ENCODE assay signal across 27 cellular contexts in genomic region chr5:103060414-103060954, GRCh38.
"Had no signal": no experiment of that assay in that cellular context is flagged by ENCODE, and none has a peak within 500 bp of the region (broad histone marks: within the 10 kb centered on the region; RNA-seq: fewer than 3 reads in every experiment).

No MANE protein-coding gene starts in this region.

- H3K4me1 Mint-ChIP-seq: activated B cell treated with CpG ODN at 0.5 μM for 24 hours; activated naive CD8-positive, alpha-beta T cell treated with anti-CD3 and anti-CD28 coated beads, Interleukin-2, amount 10 ng/mL, durations not matched to agents 7 days and 5 days; naive B cell; neural crest cell had no signal

- H3K27me3 ChIP-seq: heart left ventricle, left lung, sigmoid colon, testis, uterus had no signal

- H3K4me3 ChIP-seq: coronary artery, heart left ventricle, left lung, lung, sigmoid colon, testis, uterus had no signal

- H3K36me3 Mint-ChIP-seq: activated naive CD8-positive, alpha-beta T cell treated with anti-CD3 and anti-CD28 coated beads, Interleukin-2, amount 10 ng/mL, durations not matched to agents 7 days and 5 days; naive B cell had no signal

- H3K9me3 Mint-ChIP-seq: activated B cell treated with CpG ODN at 0.5 μM for 24 hours; activated T-cell treated with anti-CD3 and anti-CD28 coated beads, Interleukin-2, amount 50 U/mL, for 24 hours had no signal

- H3K36me3 ChIP-seq: heart left ventricle, left lung, sigmoid colon, uterus had no signal

- H3K27ac Mint-ChIP-seq: activated B cell treated with CpG ODN at 0.5 μM for 24 hours; activated CD4-positive, alpha-beta T cell treated with anti-CD3 and anti-CD28 coated beads for 36 hours; activated naive CD8-positive, alpha-beta T cell treated with anti-CD3 and anti-CD28 coated beads, Interleukin-2, amount 10 ng/mL, durations not matched to agents 7 days and 5 days; activated T-cell treated with anti-CD3 and anti-CD28 coated beads, Interleukin-2, amount 50 U/mL, for 24 hours; activated T-helper 2 cell treated with anti-CD3 and anti-CD28 coated beads, Interferon-gamma antibody, Interleukin-2, Interleukin-4, amounts not matched to agents 10 μg/mL and 5 μg/mL and 100 μg/mL, durations not matched to agents 14 hours and 24 hours and 36 hours; naive B cell had no signal

- H3K4me1 ChIP-seq: heart left ventricle, left lung, sigmoid colon, testis, uterus had no signal

- H3K27me3 Mint-ChIP-seq: activated B cell treated with CpG ODN at 0.5 μM for 24 hours; activated CD4-positive, alpha-beta T cell treated with anti-CD3 and anti-CD28 coated beads for 36 hours; activated T-cell treated with anti-CD3 and anti-CD28 coated beads, Interleukin-2, amount 50 U/mL, for 24 hours; naive B cell had no signal

- H3K27ac ChIP-seq: coronary artery, epithelial cell of prostate, heart left ventricle, left lung, sigmoid colon, testis, uterus had no signal

- DNase-seq: activated B cell treated with CpG ODN at 0.5 μM for 24 hours; activated CD4-positive, alpha-beta T cell treated with anti-CD3 and anti-CD28 coated beads for 36 hours; activated CD4-positive, alpha-beta T cell treated with anti-CD3 and anti-CD28 coated beads, Interleukin-2, amount 50 U/mL, for 4 hours; activated CD8-positive, alpha-beta memory T cell treated with anti-CD3 and anti-CD28 coated beads for 24 hours; activated CD8-positive, alpha-beta memory T cell treated with anti-CD3 and anti-CD28 coated beads, Interleukin-2, amount 50 U/mL, for 4 hours; activated naive CD4-positive, alpha-beta T cell treated with Interleukin-2 at 50 U/mL for 16 hours; activated naive CD8-positive, alpha-beta T cell treated with anti-CD3 and anti-CD28 coated beads, Interleukin-2, amount 10 ng/mL, durations not matched to agents 7 days and 5 days; activated T-cell treated with anti-CD3 and anti-CD28 coated beads, Interleukin-2, amount 50 U/mL, for 24 hours; cerebellar nuclear complex; endodermal cell; heart left ventricle; kidney; left lung; naive B cell; occipital lobe; sigmoid colon; stimulated activated CD4-positive, alpha-beta T cell treated with anti-CD3 and anti-CD28 coated beads, Interleukin-2, amount 100 ng/mL, for 48 hours; stimulated activated CD8-positive, alpha-beta memory T cell treated with anti-CD3 and anti-CD28 coated beads, Interleukin-4, amount 100 ng/mL, for 48 hours; stimulated activated naive CD4-positive, alpha-beta T cell; T-helper 9 cell; testis; uterus had no signal

- H3K9me3 ChIP-seq: heart left ventricle, sigmoid colon, testis, uterus had no signal

- H3K4me3 Mint-ChIP-seq: activated B cell treated with CpG ODN at 0.5 μM for 24 hours; activated CD4-positive, alpha-beta T cell treated with anti-CD3 and anti-CD28 coated beads for 36 hours; activated naive CD8-positive, alpha-beta T cell treated with anti-CD3 and anti-CD28 coated beads, Interleukin-2, amount 10 ng/mL, durations not matched to agents 7 days and 5 days; activated T-cell treated with anti-CD3 and anti-CD28 coated beads, Interleukin-2, amount 50 U/mL, for 24 hours; endodermal cell; naive B cell; neural crest cell had no signal

- ATAC-seq: activated CD4-positive, alpha-beta T cell treated with anti-CD3 and anti-CD28 coated beads for 36 hours; heart left ventricle; left lung had no signal
